Comparison of ENCODE assay signal across 20 cellular contexts in genomic region chr3:197505796-197506553, GRCh38. TPM values are rescaled to one million over a fixed set of nuclear protein-coding genes. Genes with fewer than 3 reads are reported as not detected.
DNase-seq lines count a peak whose midpoint lies in the region; ATAC-seq and TF ChIP-seq lines count a peak whose summit lies in the region.
"Had no signal": no experiment of that assay in that cellular context is flagged by ENCODE, and none has a peak within 500 bp of the region (broad histone marks: within the 10 kb centered on the region; RNA-seq: fewer than 3 reads in every experiment).

No MANE protein-coding gene starts in this region.

- POLR2A ChIA-PET in WTC11 (lab: Charles Lee) = no interaction called here

- H3K27ac Mint-ChIP-seq in WTC11 = peak overlapping the region; percentile 63
- H3K27ac Mint-ChIP-seq: activated naive CD8-positive, alpha-beta T cell; activated T-cell treated with anti-CD3 and anti-CD28 coated beads, Interleukin-2, amount 50 U/mL, for 24 hours had no signal

- TF ChIP-seq POLR2A in transverse colon (IDR thresholded peaks at IDR 0.05) (no peak), adrenal gland (IDR thresholded peaks at IDR 0.05) (no peak)

- 60 to 83% methylated on average over 8 to 24 of the region's 24 CpGs for WGBS in transverse colon (ENCODE audit: low coverage in 1 of 2), 2 donors
- 78 to 90% (median 82%) methylated on average over 12 to 24 of the region's 24 CpGs for WGBS in adrenal gland, 4 donors

- H3K9me3 ChIP-seq in mucosa of descending colon (no peaks in the 10 kb centered on the region), transverse colon (no peaks in the 10 kb centered on the region), adrenal gland (replicated peaks in 1 of 3) (no peaks in the 10 kb centered on the region)
- H3K9me3 ChIP-seq: body of pancreas had no signal

- no peak for TF ChIP-seq EP300 in transverse colon (IDR thresholded peaks at IDR 0.05; ENCODE audit: low read depth)

- no peaks in the 10 kb centered on the region for H3K27me3 ChIP-seq in transverse colon
- H3K27me3 ChIP-seq in adrenal gland = no peaks in the 10 kb centered on the region
- H3K27me3 ChIP-seq: body of pancreas had no signal

- H3K4me1 ChIP-seq in mucosa of descending colon (ENCODE audit: low read depth) (peaks cover 37% of the 10 kb centered on the region), transverse colon (peaks cover 9 to 51% (median 36%) of the 10 kb centered on the region in 4 donors), adrenal gland (replicated peaks in 1 of 2) (peaks cover 0 to 8% of the 10 kb centered on the region in 2 donors)
- H3K4me1 ChIP-seq: parathyroid adenoma had no signal

- CTCF ChIA-PET in WTC11 (lab: Charles Lee) = interaction anchor here (1.1 kb wide), 1 partner anchor 248 kb away, joined by 4 read pairs; no protein-coding TSS in a partner anchor

- H3K9me3 Mint-ChIP-seq in WTC11 = peaks cover 4% of the 10 kb centered on the region; the same call in 1 of the 2 replicates
- H3K9me3 Mint-ChIP-seq: activated T-cell treated with anti-CD3 and anti-CD28 coated beads, Interleukin-2, amount 50 U/mL, for 24 hours had no signal

- H3K36me3 Mint-ChIP-seq in WTC11 = no peaks in the 10 kb centered on the region
- H3K36me3 Mint-ChIP-seq: activated naive CD8-positive, alpha-beta T cell had no signal

- TF ChIP-seq CTCF in WTC11 (IDR thresholded peaks at IDR 0.05) (no peak), mucosa of descending colon (IDR thresholded peaks at IDR 0.05) (no peak), transverse colon (IDR thresholded peaks at IDR 0.05) (no peak), adrenal gland (IDR thresholded peaks at IDR 0.05) (no peak)

- H3K4me3 Mint-ChIP-seq in WTC11 = no peak overlapping the region
- H3K4me3 Mint-ChIP-seq: activated naive CD8-positive, alpha-beta T cell; activated T-cell treated with anti-CD3 and anti-CD28 coated beads, Interleukin-2, amount 50 U/mL, for 24 hours had no signal

- H3K36me3 ChIP-seq in mucosa of descending colon (ENCODE audit: low read depth) (no peaks in the 10 kb centered on the region), transverse colon (no peaks in the 10 kb centered on the region), adrenal gland (replicated peaks in 1 of 2) (no peaks in the 10 kb centered on the region)

- no peaks in the 10 kb centered on the region for H3K27me3 Mint-ChIP-seq in WTC11 (ENCODE audit: low read depth)
- H3K27me3 Mint-ChIP-seq: activated naive CD8-positive, alpha-beta T cell; activated T-cell treated with anti-CD3 and anti-CD28 coated beads, Interleukin-2, amount 50 U/mL, for 24 hours had no signal

- H3K4me3 ChIP-seq in mucosa of descending colon (no peak overlapping the region), transverse colon (no peak overlapping the region), adrenal gland (no peak overlapping the region)
- H3K4me3 ChIP-seq: body of pancreas, coronary artery had no signal

- H3K4me1 Mint-ChIP-seq in WTC11 = peaks cover 3% of the 10 kb centered on the region; the same call in 1 of the 2 replicates

- intact Hi-C loops in mucosa of descending colon (cut with DNase I, micrococcal nuclease) = loop anchor here in 1 of 2 donors (10.0 kb wide), 1 partner anchor 251 kb away; no protein-coding TSS in a partner anchor
- intact Hi-C loops in transverse colon (cut with DNase I; ENCODE audit: low total_unique reads) = no loop called here
- intact Hi-C loops in adrenal gland (cut with DNase I) = loop anchor here in 1 of 2 donors (5.0 kb wide), 1 partner anchor 259 kb away; no protein-coding TSS in a partner anchor

- in situ Hi-C loops in transverse colon (cut with MboI; ENCODE audit: low pct_ligation_motif_present in 1 of 4, low pct_unique_long_range_greater_than_20kb in 1 of 4, low sequenced_read_pairs in 3 of 4) = loop anchor here in 2 of 4 donors (10.0 to 25.0 kb wide), 2 partner anchors 244 to 251 kb away; no protein-coding TSS in a partner anchor

- DNase-seq in NCI-H82 (lab: John Stamatoyannopoulos, UW) (peak; percentile 43), NCI-H82 treated with DMSO at 0.1 percent for 48 hours (lab: John Stamatoyannopoulos, UW; ENCODE audit: unreplicated experiment) (no peak), WTC11 (ENCODE audit: low spot score) (no peak), mucosa of descending colon (peak in 2 of 3 donors; percentile 58 to 70), transverse colon (peak; percentile 62), adrenal gland (no peak), AG08395 (ENCODE audit: low spot score) (no peak)
- DNase-seq: activated T-cell treated with anti-CD3 and anti-CD28 coated beads, Interleukin-2, amount 50 U/mL, for 24 hours; body of pancreas; foreskin fibroblast; NCI-H1436; NCI-H2171 treated with DMSO at 0.1 percent for 48 hours; NCI-H748 treated with DMSO at 0.1 percent for 48 hours; stimulated activated CD4-positive, alpha-beta T cell treated with anti-CD3 and anti-CD28 coated beads, Interleukin-4, amount 100 ng/mL, for 1 hour; T-helper 1 cell had no signal

- ATAC-seq in WTC11 (no peak), mucosa of descending colon (peak; percentile 16), GM18907 (IDR thresholded peaks at IDR 0.05; ENCODE audit: unreplicated experiment) (no peak)
- ATAC-seq: body of pancreas had no signal

- H3K27ac ChIP-seq in transverse colon (peak overlapping the region in 1 of 4 donors; percentile 36), adrenal gland (no peak overlapping the region)
- H3K27ac ChIP-seq: 22Rv1, body of pancreas, coronary artery, parathyroid adenoma had no signal

TF ChIP-seq in WTC11, 78 proteins besides CTCF, POLR2A, EP300 and RAD21:
- no peak for TF ChIP-seq USF2 (CRISPR knock-in tag; IDR thresholded peaks at IDR 0.05)
- no peak for TF ChIP-seq CREB1 (CRISPR knock-in tag; IDR thresholded peaks at IDR 0.05)
- TF ChIP-seq HMGXB4 (CRISPR knock-in tag; IDR thresholded peaks at IDR 0.05) = no peak
- TF ChIP-seq IRF1 (CRISPR knock-in tag; IDR thresholded peaks at IDR 0.05) = no peak
- TF ChIP-seq ATF3 (CRISPR knock-in tag; conservative IDR thresholded peaks at IDR 0.05) = no peak
- TF ChIP-seq ZNF396 (CRISPR knock-in tag; IDR thresholded peaks at IDR 0.05; ENCODE audit: borderline replicate concordance) = no peak

RNA-seq across cellular contexts. Expression of gene BDH1, which starts 49.8 kb away (rescaled TPM):
- total RNA-seq in WTC11 (2021) (26.8 to 32.5 TPM (median 29.9 TPM) in 3 replicates), mucosa of descending colon (100 to 1,000 TPM in 2 of 3 donors, 10 to 100 TPM in 1; 79.3 to 246 (median 160) TPM), transverse colon (100 to 1,000 TPM; 127 to 258 (median 197) TPM), adrenal gland (10 to 100 TPM in 4 of 8 donors, 1 to 10 TPM in 4; 5.7 to 16.7 (median 9.8) TPM)
- 10 to 100 TPM in 2 of 3 donors, 1 to 10 TPM in 1; 6.0 to 19.7 (median 12.0) TPM for polyA plus RNA-seq in adrenal gland

Comparison
In these comparisons a context has a peak if more than half of its experiments do, and no peak if none do; other contexts are left out.
1. DNase-seq: peak in NCI-H82 (single experiment), mucosa of descending colon (2 of 3) and transverse colon (single experiment); none in NCI-H82 treated with DMSO at 0.1 percent for 48 hours (single experiment), WTC11 (single experiment), adrenal gland (0 of 7) and AG08395 (single experiment).